12 cellular contexts compared by ENCODE assay signal in genomic region chr9:5446451-5447236, GRCh38. TPM values are rescaled to one million over a fixed set of nuclear protein-coding genes. Genes with fewer than 3 reads are reported as not detected.
DNase-seq lines count a peak whose midpoint lies in the region; ATAC-seq and TF ChIP-seq lines count a peak whose summit lies in the region.
"Had no signal": no experiment of that assay in that cellular context is flagged by ENCODE, and none has a peak within 500 bp of the region (broad histone marks: within the 10 kb centered on the region; RNA-seq: fewer than 3 reads in every experiment).

No MANE protein-coding gene starts in this region.

- DNase-seq in activated T-cell treated with anti-CD3 and anti-CD28 coated beads, Interleukin-2, amount 50 U/mL, for 24 hours: no peak
- DNase-seq in activated T-cell treated with anti-CD3 and anti-CD28 coated beads, Interleukin-2, amount 50 U/mL, for 48 hours: no peak
- peak; percentile 33 for DNase-seq in LoVo (ENCODE audit: low spot score)
- DNase-seq in activated CD8-positive, alpha-beta T cell treated with anti-CD3 and anti-CD28 coated beads for 36 hours: no peak
- DNase-seq in stimulated activated effector memory CD8-positive, alpha-beta T cell treated with anti-CD3 and anti-CD28 coated beads, Interleukin-12 subunit alpha, Interleukin-12 subunit beta, amount 100 ng/mL, for 72 hours (ENCODE audit: low spot score in 2 of 2): no peak
- no peak for DNase-seq in mesothelial cell of epicardium (ENCODE audit: low spot score in 2 of 2, unreplicated experiment in 2 of 2)
- DNase-seq: BE2C, cortex of kidney, posterior cingulate gyrus had no signal

- H3K4me1 Mint-ChIP-seq in activated T-cell treated with anti-CD3 and anti-CD28 coated beads, Interleukin-2, amount 50 U/mL, for 24 hours (ENCODE audit: low read depth): peaks cover 63% of the 10 kb centered on the region
- H3K4me1 Mint-ChIP-seq in activated CD8-positive, alpha-beta T cell treated with anti-CD3 and anti-CD28 coated beads for 36 hours (ENCODE audit: low read depth): peaks cover 46% of the 10 kb centered on the region
- peaks cover 32% of the 10 kb centered on the region for H3K4me1 Mint-ChIP-seq in stimulated activated effector memory CD8-positive, alpha-beta T cell treated with anti-CD3 and anti-CD28 coated beads, Interleukin-12 subunit alpha, Interleukin-12 subunit beta, amount 100 ng/mL, for 72 hours
- peaks cover 6% of the 10 kb centered on the region for H3K4me1 Mint-ChIP-seq in mesothelial cell of epicardium

- H3K4me3 Mint-ChIP-seq in activated T-cell treated with anti-CD3 and anti-CD28 coated beads, Interleukin-2, amount 50 U/mL, for 24 hours: peak overlapping the region; percentile 28
- H3K4me3 Mint-ChIP-seq in activated CD8-positive, alpha-beta T cell treated with anti-CD3 and anti-CD28 coated beads for 36 hours: peak overlapping the region; percentile 0
- peak overlapping the region; percentile 11 for H3K4me3 Mint-ChIP-seq in stimulated activated effector memory CD8-positive, alpha-beta T cell treated with anti-CD3 and anti-CD28 coated beads, Interleukin-12 subunit alpha, Interleukin-12 subunit beta, amount 100 ng/mL, for 72 hours
- H3K4me3 Mint-ChIP-seq in mesothelial cell of epicardium: no peak overlapping the region

- TF ChIP-seq CTCF in activated CD8-positive, alpha-beta T cell treated with anti-CD3 and anti-CD28 coated beads for 36 hours (IDR thresholded peaks at IDR 0.05): peak; percentile 17
- TF ChIP-seq CTCF in mesothelial cell of epicardium (IDR thresholded peaks at IDR 0.05; ENCODE audit: unreplicated experiment): no peak

- H3K27ac Mint-ChIP-seq in activated T-cell treated with anti-CD3 and anti-CD28 coated beads, Interleukin-2, amount 50 U/mL, for 24 hours: peak overlapping the region; percentile 88
- H3K27ac Mint-ChIP-seq in activated CD8-positive, alpha-beta T cell treated with anti-CD3 and anti-CD28 coated beads for 36 hours: peak overlapping the region; percentile 86
- peak overlapping the region; percentile 82 for H3K27ac Mint-ChIP-seq in stimulated activated effector memory CD8-positive, alpha-beta T cell treated with anti-CD3 and anti-CD28 coated beads, Interleukin-12 subunit alpha, Interleukin-12 subunit beta, amount 100 ng/mL, for 72 hours
- H3K27ac Mint-ChIP-seq in mesothelial cell of epicardium: no peak overlapping the region

- CTCF ChIA-PET in activated CD8-positive, alpha-beta T cell treated with anti-CD3 and anti-CD28 coated beads for 36 hours (lab: Charles Lee): interaction anchor here (1.0 to 5.3 kb wide), 4 partner anchors 14 to 260 kb away, joined by 3 to 80 read pairs (median 4); no protein-coding TSS in a partner anchor

- peaks cover 17% of the 10 kb centered on the region for H3K36me3 Mint-ChIP-seq in activated T-cell treated with anti-CD3 and anti-CD28 coated beads, Interleukin-2, amount 50 U/mL, for 24 hours (ENCODE audit: low read depth)
- H3K36me3 Mint-ChIP-seq in activated CD8-positive, alpha-beta T cell treated with anti-CD3 and anti-CD28 coated beads for 36 hours (ENCODE audit: low read depth): peaks cover 1% of the 10 kb centered on the region
- H3K36me3 Mint-ChIP-seq in stimulated activated effector memory CD8-positive, alpha-beta T cell treated with anti-CD3 and anti-CD28 coated beads, Interleukin-12 subunit alpha, Interleukin-12 subunit beta, amount 100 ng/mL, for 72 hours: peaks cover 2% of the 10 kb centered on the region
- no peaks in the 10 kb centered on the region for H3K36me3 Mint-ChIP-seq in mesothelial cell of epicardium

- no peaks in the 10 kb centered on the region for H3K9me3 Mint-ChIP-seq in activated T-cell treated with anti-CD3 and anti-CD28 coated beads, Interleukin-2, amount 50 U/mL, for 24 hours
- no peaks in the 10 kb centered on the region for H3K9me3 Mint-ChIP-seq in activated CD8-positive, alpha-beta T cell treated with anti-CD3 and anti-CD28 coated beads for 36 hours
- no peaks in the 10 kb centered on the region for H3K9me3 Mint-ChIP-seq in stimulated activated effector memory CD8-positive, alpha-beta T cell treated with anti-CD3 and anti-CD28 coated beads, Interleukin-12 subunit alpha, Interleukin-12 subunit beta, amount 100 ng/mL, for 72 hours
- H3K9me3 Mint-ChIP-seq in mesothelial cell of epicardium: no peaks in the 10 kb centered on the region

- intact Hi-C loops in activated CD8-positive, alpha-beta T cell treated with anti-CD3 and anti-CD28 coated beads for 36 hours (cut with micrococcal nuclease): loop anchor here (10.0 kb wide), 1 partner anchor 692 kb away; no protein-coding TSS in a partner anchor

- POLR2A ChIA-PET in activated CD8-positive, alpha-beta T cell treated with anti-CD3 and anti-CD28 coated beads for 36 hours (lab: Charles Lee): no interaction called here

- no peaks in the 10 kb centered on the region for H3K27me3 Mint-ChIP-seq in activated T-cell treated with anti-CD3 and anti-CD28 coated beads, Interleukin-2, amount 50 U/mL, for 24 hours
- H3K27me3 Mint-ChIP-seq in activated CD8-positive, alpha-beta T cell treated with anti-CD3 and anti-CD28 coated beads for 36 hours: peaks cover 2% of the 10 kb centered on the region
- peaks cover 3% of the 10 kb centered on the region for H3K27me3 Mint-ChIP-seq in mesothelial cell of epicardium (ENCODE audit: low read depth)

- peak; percentile 31 for ATAC-seq in activated CD8-positive, alpha-beta T cell treated with anti-CD3 and anti-CD28 coated beads for 36 hours
- peak; percentile 53 for ATAC-seq in stimulated activated effector memory CD8-positive, alpha-beta T cell treated with anti-CD3 and anti-CD28 coated beads, Interleukin-12 subunit alpha, Interleukin-12 subunit beta, amount 100 ng/mL, for 72 hours
- ATAC-seq in GM18868 (IDR thresholded peaks at IDR 0.05; ENCODE audit: unreplicated experiment) (no peak), GM21447 (IDR thresholded peaks at IDR 0.05; ENCODE audit: unreplicated experiment) (no peak)
- ATAC-seq: Right ventricle myocardium inferior had no signal

RNA-seq across cellular contexts. Expression of gene CD274, which starts 3.7 kb away (rescaled TPM):
- 10 to 100 TPM; 12.2 to 13.7 TPM for total RNA-seq in activated CD8-positive, alpha-beta T cell treated with anti-CD3 and anti-CD28 coated beads for 36 hours
- 0.20 to 0.38 TPM (median 0.29 TPM) in 3 replicates for total RNA-seq in mesothelial cell of epicardium

RNA-seq across cellular contexts. Expression of gene PLGRKT, which starts 8.9 kb away (rescaled TPM):
- total RNA-seq in activated CD8-positive, alpha-beta T cell treated with anti-CD3 and anti-CD28 coated beads for 36 hours: 10 to 100 TPM; 26.6 to 28.5 TPM
- 18.2 to 21.7 TPM (median 19.6 TPM) in 3 replicates for total RNA-seq in mesothelial cell of epicardium

Comparison
In these comparisons a context has a peak if more than half of its experiments do, and no peak if none do; other contexts are left out.
1. ATAC-seq: peak in activated CD8-positive, alpha-beta T cell treated with anti-CD3 and anti-CD28 coated beads for 36 hours (single experiment) and stimulated activated effector memory CD8-positive, alpha-beta T cell treated with anti-CD3 and anti-CD28 coated beads, Interleukin-12 subunit alpha, Interleukin-12 subunit beta, amount 100 ng/mL, for 72 hours (single experiment); none in GM18868 (single experiment) and GM21447 (single experiment).